ENCODE assay signal across 28 cellular contexts in the genomic region with DNA sequence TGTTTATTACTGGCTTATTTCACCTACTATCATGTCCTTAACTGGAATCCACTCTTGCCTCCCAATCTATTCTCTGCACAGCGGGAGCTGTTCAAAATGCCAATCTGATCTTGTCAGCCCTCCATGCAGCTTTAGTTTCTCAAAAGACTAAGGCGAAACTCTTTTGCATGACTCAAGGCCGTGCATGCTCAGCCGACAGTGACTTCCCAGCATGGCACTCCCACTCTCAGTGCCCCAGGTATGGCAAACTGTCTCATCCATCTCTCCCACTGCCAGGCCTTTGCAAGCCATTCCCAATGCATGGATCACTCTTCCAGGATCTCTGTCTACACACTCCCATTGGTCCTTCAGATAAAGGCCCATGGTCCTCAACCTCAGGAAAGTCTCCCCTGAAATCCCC.
"Had no signal": no experiment of that assay in that cellular context is flagged by ENCODE, and none has a peak within 500 bp of the region (broad histone marks: within the 10 kb centered on the region; RNA-seq: fewer than 3 reads in every experiment).

No MANE protein-coding gene starts in this region.

- H3K27me3 Mint-ChIP-seq: activated CD4-positive, alpha-beta memory T cell treated with anti-CD3 and anti-CD28 coated beads, Interleukin-2, amount 10 ng/mL, durations not matched to agents 7 days and 5 days; activated CD4-positive, alpha-beta T cell treated with anti-CD3 and anti-CD28 coated beads, Interleukin-2, amount 10 ng/mL, durations not matched to agents 7 days and 5 days; activated naive CD4-positive, alpha-beta T cell treated with anti-CD3 and anti-CD28 coated beads, Interleukin-2, amount 10 ng/mL, durations not matched to agents 7 days and 5 days; activated naive CD8-positive, alpha-beta T cell treated with anti-CD3 and anti-CD28 coated beads, Interleukin-2, amount 10 ng/mL, durations not matched to agents 7 days and 5 days; activated T-cell treated with anti-CD3 and anti-CD28 coated beads, Interleukin-2, amount 50 U/mL, for 24 hours; brain; central memory CD8-positive, alpha-beta T cell; dendritic cell treated with granulocyte-macrophage colony-stimulating factor and Interleukin-4, amounts not matched to agents 40 ng/mL and 50 ng/mL, for 4 days had no signal

- H3K36me3 Mint-ChIP-seq: activated naive CD4-positive, alpha-beta T cell treated with anti-CD3 and anti-CD28 coated beads, Interleukin-2, amount 10 ng/mL, durations not matched to agents 7 days and 5 days; activated naive CD8-positive, alpha-beta T cell treated with anti-CD3 and anti-CD28 coated beads, Interleukin-2, amount 10 ng/mL, durations not matched to agents 7 days and 5 days; brain had no signal

- H3K4me1 ChIP-seq: ascending aorta, breast epithelium had no signal

- H3K4me3 ChIP-seq: ascending aorta, breast epithelium, coronary artery, dorsolateral prefrontal cortex, heart left ventricle had no signal

- H3K36me3 ChIP-seq: ascending aorta, breast epithelium, heart left ventricle had no signal

- H3K27ac ChIP-seq: ascending aorta, breast epithelium, coronary artery, dorsolateral prefrontal cortex, heart left ventricle had no signal

- ATAC-seq: activated naive CD4-positive, alpha-beta T cell treated with anti-CD3 and anti-CD28 coated beads, Interleukin-2, amount 50 U/mL, for 72 hours; activated T-cell treated with anti-CD3 and anti-CD28 coated beads, Interleukin-2, amount 50 U/mL, for 72 hours; esophagus mucosa; heart left ventricle had no signal

- H3K27ac Mint-ChIP-seq: activated CD4-positive, alpha-beta memory T cell treated with anti-CD3 and anti-CD28 coated beads, Interleukin-2, amount 10 ng/mL, durations not matched to agents 7 days and 5 days; activated CD4-positive, alpha-beta T cell treated with anti-CD3 and anti-CD28 coated beads, Interleukin-2, amount 10 ng/mL, durations not matched to agents 7 days and 5 days; activated naive CD4-positive, alpha-beta T cell treated with anti-CD3 and anti-CD28 coated beads, Interleukin-2, amount 10 ng/mL, durations not matched to agents 7 days and 5 days; activated naive CD4-positive, alpha-beta T cell treated with anti-CD3 and anti-CD28 coated beads, Interleukin-2, amount 50 U/mL, for 72 hours; activated naive CD8-positive, alpha-beta T cell treated with anti-CD3 and anti-CD28 coated beads, Interleukin-2, amount 10 ng/mL, durations not matched to agents 7 days and 5 days; activated T-cell treated with anti-CD3 and anti-CD28 coated beads, Interleukin-2, amount 50 U/mL, for 24 hours; activated T-cell treated with anti-CD3 and anti-CD28 coated beads, Interleukin-2, amount 50 U/mL, for 72 hours; brain; dendritic cell treated with granulocyte-macrophage colony-stimulating factor and Interleukin-4, amounts not matched to agents 40 ng/mL and 50 ng/mL, for 4 days; endodermal cell had no signal

- H3K4me1 Mint-ChIP-seq: activated CD4-positive, alpha-beta memory T cell treated with anti-CD3 and anti-CD28 coated beads, Interleukin-2, amount 10 ng/mL, durations not matched to agents 7 days and 5 days; activated CD4-positive, alpha-beta T cell treated with anti-CD3 and anti-CD28 coated beads, Interleukin-2, amount 10 ng/mL, durations not matched to agents 7 days and 5 days; activated naive CD4-positive, alpha-beta T cell treated with anti-CD3 and anti-CD28 coated beads, Interleukin-2, amount 10 ng/mL, durations not matched to agents 7 days and 5 days; activated naive CD8-positive, alpha-beta T cell treated with anti-CD3 and anti-CD28 coated beads, Interleukin-2, amount 10 ng/mL, durations not matched to agents 7 days and 5 days; central memory CD8-positive, alpha-beta T cell had no signal

- DNase-seq: activated CD4-positive, alpha-beta memory T cell treated with anti-CD3 and anti-CD28 coated beads, Interleukin-2, amount 10 ng/mL, durations not matched to agents 7 days and 5 days; activated CD4-positive, alpha-beta T cell treated with anti-CD3 and anti-CD28 coated beads for 1 hour; activated CD4-positive, alpha-beta T cell treated with anti-CD3 and anti-CD28 coated beads for 4 hours; activated CD4-positive, alpha-beta T cell treated with anti-CD3 and anti-CD28 coated beads, Interleukin-2, amount 10 ng/mL, durations not matched to agents 7 days and 5 days; activated CD4-positive, alpha-beta T cell treated with anti-CD3 and anti-CD28 coated beads, Interleukin-2, amount 50 U/mL, for 4 hours; activated CD8-positive, alpha-beta memory T cell treated with anti-CD3 and anti-CD28 coated beads, Interleukin-2, amount 50 U/mL, for 48 hours; activated gamma-delta T cell; activated naive CD4-positive, alpha-beta T cell; activated naive CD4-positive, alpha-beta T cell treated with anti-CD3 and anti-CD28 coated beads, Interleukin-2, amount 10 ng/mL, durations not matched to agents 7 days and 5 days; activated naive CD8-positive, alpha-beta T cell treated with anti-CD3 and anti-CD28 coated beads, Interleukin-2, amount 10 ng/mL, durations not matched to agents 7 days and 5 days; activated T-cell treated with anti-CD3 and anti-CD28 coated beads for 4 hours; activated T-cell treated with anti-CD3 and anti-CD28 coated beads, Interleukin-2, amount 50 U/mL, for 24 hours; activated T-cell treated with anti-CD3 and anti-CD28 coated beads, Interleukin-2, amount 50 U/mL, for 72 hours; dorsolateral prefrontal cortex; effector memory CD4-positive, alpha-beta T cell; endodermal cell; foreskin fibroblast; heart left ventricle; T-helper 2 cell had no signal

- FAIRE-seq: frontal cortex had no signal

- H3K27me3 ChIP-seq: ascending aorta, breast epithelium, dorsolateral prefrontal cortex, heart left ventricle had no signal

- H3K4me3 Mint-ChIP-seq: activated CD4-positive, alpha-beta memory T cell treated with anti-CD3 and anti-CD28 coated beads, Interleukin-2, amount 10 ng/mL, durations not matched to agents 7 days and 5 days; activated CD4-positive, alpha-beta T cell treated with anti-CD3 and anti-CD28 coated beads, Interleukin-2, amount 10 ng/mL, durations not matched to agents 7 days and 5 days; activated naive CD4-positive, alpha-beta T cell treated with anti-CD3 and anti-CD28 coated beads, Interleukin-2, amount 10 ng/mL, durations not matched to agents 7 days and 5 days; activated naive CD8-positive, alpha-beta T cell treated with anti-CD3 and anti-CD28 coated beads, Interleukin-2, amount 10 ng/mL, durations not matched to agents 7 days and 5 days; activated T-cell treated with anti-CD3 and anti-CD28 coated beads, Interleukin-2, amount 50 U/mL, for 24 hours; activated T-cell treated with anti-CD3 and anti-CD28 coated beads, Interleukin-2, amount 50 U/mL, for 72 hours; brain; central memory CD8-positive, alpha-beta T cell; dendritic cell treated with granulocyte-macrophage colony-stimulating factor and Interleukin-4, amounts not matched to agents 40 ng/mL and 50 ng/mL, for 4 days; endodermal cell had no signal

- H3K9me3 Mint-ChIP-seq: brain, endodermal cell had no signal

- H3K9me3 ChIP-seq: ascending aorta, breast epithelium, heart left ventricle had no signal
